23 cellular contexts compared by ENCODE assay signal in genomic region chr13:22765566-22765965, GRCh38.
DNase-seq lines count a peak whose midpoint lies in the region; ATAC-seq, FAIRE-seq and TF ChIP-seq lines count a peak whose summit lies in the region.
"Had no signal": no experiment of that assay in that cellular context is flagged by ENCODE, and none has a peak within 500 bp of the region (broad histone marks: within the 10 kb centered on the region; RNA-seq: fewer than 3 reads in every experiment).

No MANE protein-coding gene starts in this region.

- no peak overlapping the region for H3K4ac ChIP-seq in H9 (ENCODE audit: low read depth, low read length)

- H3T11ph ChIP-seq in H9 (ENCODE audit: low read length), result no peak overlapping the region

- H2BK20ac ChIP-seq in H9 (ENCODE audit: low read depth, low read length, poor library complexity, severe bottlenecking), result no peak overlapping the region

- H3K4me3 Mint-ChIP-seq in H9, result no peak overlapping the region
- H3K4me3 Mint-ChIP-seq in neural progenitor cell, result no peak overlapping the region
- H3K4me3 Mint-ChIP-seq: B cell; CD4-positive, CD25-positive, alpha-beta regulatory T cell; CD8-positive, alpha-beta T cell; GM23338; HFFc6 had no signal

- no peak overlapping the region for H4K8ac ChIP-seq in H9 (replicated peaks; ENCODE audit: insufficient read length, low read depth, low read length)

- H3K27me3 ChIP-seq in H9 (ENCODE audit: insufficient read depth, low read length) (no peaks in the 10 kb centered on the region), K562 (ENCODE audit: control insufficient read depth in 2 of 2, insufficient read depth in 2 of 2, low read length in 2 of 2) (peaks cover 0 to under 1% of the 10 kb centered on the region in 2 experiments; a peak in 1 of 5 replicates), neural progenitor cell (no peaks in the 10 kb centered on the region)
- H3K27me3 ChIP-seq: BLaER1 had no signal

- H3K56ac ChIP-seq in H9 (ENCODE audit: insufficient read length, low read depth, low read length), result no peak overlapping the region

- H3K23me2 ChIP-seq in H9 (ENCODE audit: insufficient read length, low read depth, low read length, poor library complexity, severe bottlenecking), result no peaks in the 10 kb centered on the region

- no TSS peak for BruUV-seq in K562 (replicated peaks; lab: Mats Ljungman, UMichigan)

- H3K18ac ChIP-seq in H9 (ENCODE audit: insufficient read length, low read depth, low read length), result no peak overlapping the region

- H3K4me2 ChIP-seq in H9 (ENCODE audit: insufficient read depth, insufficient read length, low read length) (no peak overlapping the region), K562 (ENCODE audit: insufficient read depth, low read length) (no peak overlapping the region), neural progenitor cell (no peak overlapping the region)
- H3K4me2 ChIP-seq: BLaER1, GM23338 had no signal

- no peak overlapping the region for H3K23ac ChIP-seq in H9 (ENCODE audit: insufficient read length, low read depth, low read length)

- no peak for TF ChIP-seq EP300 in K562 (IDR thresholded peaks at IDR 0.05; ENCODE audit: low read length)

- no peak for ATAC-seq in K562
- no peak for ATAC-seq in GM21367 (IDR thresholded peaks at IDR 0.05; ENCODE audit: unreplicated experiment)
- ATAC-seq in GM18511 (IDR thresholded peaks at IDR 0.05; ENCODE audit: unreplicated experiment), result no peak
- ATAC-seq: CD8-positive, alpha-beta T cell; GM23338 had no signal

- no peak overlapping the region for H2AK5ac ChIP-seq in H9 (ENCODE audit: insufficient read length, low read length)

- TF ChIP-seq RAD21 in K562 (CRISPR knock-in tag; conservative IDR thresholded peaks at IDR 0.05 in 1 of 2, IDR thresholded peaks at IDR 0.05 in 1 of 2), result no peak

- H3K9ac ChIP-seq in H9 (ENCODE audit: extremely low read depth, insufficient read length, low read length) (no peak overlapping the region), K562 (ENCODE audit: insufficient read depth in 1 of 2, low read depth in 2 of 2, low read length in 2 of 2) (no peak overlapping the region), neural progenitor cell (no peak overlapping the region)
- H3K9ac ChIP-seq: BLaER1 had no signal

- DNase-seq in NCI-H82 (lab: John Stamatoyannopoulos, UW) (peak; percentile 15), NCI-H82 treated with DMSO at 0.1 percent for 48 hours (lab: John Stamatoyannopoulos, UW; ENCODE audit: unreplicated experiment) (no peak), H9 (no peak), K562 (ENCODE audit: extremely low read depth in 1 of 4, low spot score in 3 of 4) (no peak), neural progenitor cell (ENCODE audit: low spot score) (no peak), NCI-H2081 (lab: John Stamatoyannopoulos, UW) (no peak)
- DNase-seq: Caco-2; CD4-positive, CD25-positive, alpha-beta regulatory T cell; CD8-positive, alpha-beta T cell; DMS153; DND-41; HFFc6 had no signal

- H3K27me3 Mint-ChIP-seq in H9 (ENCODE audit: low read depth) (no peaks in the 10 kb centered on the region), neural progenitor cell (ENCODE audit: insufficient read depth, low read depth) (no peaks in the 10 kb centered on the region)
- H3K27me3 Mint-ChIP-seq: B cell; CD4-positive, CD25-positive, alpha-beta regulatory T cell had no signal

- no peaks in the 10 kb centered on the region for H3K79me1 ChIP-seq in H9 (ENCODE audit: insufficient read depth, low read depth, low read length, poor library complexity, severe bottlenecking)

- no peaks in the 10 kb centered on the region for H3K9me3 Mint-ChIP-seq in H9
- H3K9me3 Mint-ChIP-seq in neural progenitor cell, result no peaks in the 10 kb centered on the region
- H3K9me3 Mint-ChIP-seq: CD4-positive, CD25-positive, alpha-beta regulatory T cell; CD8-positive, alpha-beta T cell; GM23338 had no signal

- no peak overlapping the region for H2BK5ac ChIP-seq in H9 (ENCODE audit: insufficient read length, low read length)

- H3K27ac ChIP-seq in H9 (ENCODE audit: insufficient read length, low read depth, low read length) (no peak overlapping the region), K562 (ENCODE audit: extremely low read depth, low read depth, low read length) (no peak overlapping the region), neural progenitor cell (no peak overlapping the region)
- H3K27ac ChIP-seq: 22Rv1, BLaER1, C4-2B had no signal

- no peak for FAIRE-seq in K562 (lab: Jason Lieb, UNC)
- FAIRE-seq: G401.6, GM12892, GM19239 had no signal

- CTCF ChIA-PET in K562 (lab: Yijun Ruan, JAX; ENCODE audit: low intra/inter-chr PET ratio), result no interaction called here

- H4K91ac ChIP-seq in H9 (ENCODE audit: insufficient read length, low read depth, low read length), result no peak overlapping the region

- H2BK120ac ChIP-seq in H9 (ENCODE audit: low read depth, low read length, poor library complexity, severe bottlenecking), result no peak overlapping the region

- H3K27ac Mint-ChIP-seq in H9 (no peak overlapping the region), neural progenitor cell (no peak overlapping the region)
- H3K27ac Mint-ChIP-seq: B cell; CD4-positive, CD25-positive, alpha-beta regulatory T cell; CD8-positive, alpha-beta T cell; GM23338; HFFc6 had no signal

- no peak overlapping the region for H2BK12ac ChIP-seq in H9 (ENCODE audit: insufficient read length, low read depth, low read length)

- H3K4me1 Mint-ChIP-seq in H9 (no peaks in the 10 kb centered on the region), neural progenitor cell (no peaks in the 10 kb centered on the region)
- H3K4me1 Mint-ChIP-seq: B cell; CD4-positive, CD25-positive, alpha-beta regulatory T cell; GM23338 had no signal

- no peaks in the 10 kb centered on the region for H3K36me3 Mint-ChIP-seq in H9 (ENCODE audit: insufficient read depth in 1 of 3, low read depth in 3 of 3)
- H3K36me3 Mint-ChIP-seq in neural progenitor cell, result no peaks in the 10 kb centered on the region
- H3K36me3 Mint-ChIP-seq: CD4-positive, CD25-positive, alpha-beta regulatory T cell; CD8-positive, alpha-beta T cell had no signal

- no peak for TF ChIP-seq CTCF in H9 (conservative IDR thresholded peaks at IDR 0.05)
- TF ChIP-seq CTCF in K562 (IDR thresholded peaks at IDR 0.05 in 2 of 3, conservative IDR thresholded peaks at IDR 0.05 in 1 of 3; ENCODE audit: insufficient read depth in 2 of 3, low read depth in 1 of 3, low read length in 3 of 3), result no peak
- TF ChIP-seq CTCF in neural progenitor cell (IDR thresholded peaks at IDR 0.05), result no peak

- H3K36me3 ChIP-seq in K562 (ENCODE audit: control insufficient read depth, insufficient read depth, low read length) (no peaks in the 10 kb centered on the region), neural progenitor cell (no peaks in the 10 kb centered on the region)
- H3K36me3 ChIP-seq: BLaER1, HAP-1 had no signal

- in situ Hi-C loops in K562 (cut with MboI), result no loop called here

- H4K20me1 ChIP-seq in H9 (ENCODE audit: control insufficient read depth, insufficient read depth, insufficient read length), result no peaks in the 10 kb centered on the region
- no peaks in the 10 kb centered on the region for H4K20me1 ChIP-seq in K562 (replicated peaks; ENCODE audit: control insufficient read depth, insufficient read depth, low read length)
- H4K20me1 ChIP-seq in neural progenitor cell (ENCODE audit: low read depth), result no peaks in the 10 kb centered on the region
- H4K20me1 ChIP-seq: BLaER1 had no signal

- no peak for TF ChIP-seq POLR2A in K562 (conservative IDR thresholded peaks at IDR 0.05)

- no peak overlapping the region for H4K5ac ChIP-seq in H9 (ENCODE audit: insufficient read length, low read depth, low read length)

- H3K79me2 ChIP-seq in H9 (ENCODE audit: insufficient read depth, low read length) (no peaks in the 10 kb centered on the region), K562 (ENCODE audit: control insufficient read depth, insufficient read depth, low read length) (no peaks in the 10 kb centered on the region), neural progenitor cell (ENCODE audit: low read depth) (no peaks in the 10 kb centered on the region)

- no peak overlapping the region for H2BK15ac ChIP-seq in H9 (ENCODE audit: low read depth, low read length)

- WGBS in H9 (ENCODE audit: extremely low coverage, insufficient read length, low lambda C conversion rate), result no CpG with 5 or more reads among the region's 2 CpGs
- 0% methylated on average over 2 of the region's 2 CpGs for WGBS in K562 (ENCODE audit: insufficient coverage, low coverage, missing lambda C conversion rate)

- no peaks in the 10 kb centered on the region for H3K9me1 ChIP-seq in K562 (ENCODE audit: control insufficient read depth, insufficient read depth, low read length)

- no peaks in the 10 kb centered on the region for H3F3A ChIP-seq in neural progenitor cell (ENCODE audit: low read depth)

- H3K4me3 ChIP-seq in K562, result no peak overlapping the region
- no peak overlapping the region for H3K4me3 ChIP-seq in neural progenitor cell
- H3K4me3 ChIP-seq: BLaER1, GM23338, HAP-1 had no signal

- H3K9me3 ChIP-seq in H9 (ENCODE audit: control insufficient read depth, low read depth, low read length) (no peaks in the 10 kb centered on the region), K562 (replicated peaks; ENCODE audit: control insufficient read depth, insufficient read depth, low read depth, low read length) (no peaks in the 10 kb centered on the region), neural progenitor cell (ENCODE audit: low read depth) (no peaks in the 10 kb centered on the region)
- H3K9me3 ChIP-seq: Caco-2, HAP-1 had no signal

- no peaks in the 10 kb centered on the region for H3K4me1 ChIP-seq in H9 (ENCODE audit: insufficient read depth, low read length)
- H3K4me1 ChIP-seq in K562 (replicated peaks in 1 of 2; ENCODE audit: control insufficient read depth in 2 of 2, insufficient read depth in 2 of 2, low read length in 2 of 2), result no peaks in the 10 kb centered on the region
- no peaks in the 10 kb centered on the region for H3K4me1 ChIP-seq in neural progenitor cell
- H3K4me1 ChIP-seq: HAP-1 had no signal

- H3K14ac ChIP-seq in H9 (ENCODE audit: insufficient read depth, low read length), result no peak overlapping the region

- intact Hi-C loops in K562 (cut with micrococcal nuclease), result no loop called here

- POLR2A ChIA-PET in K562 (lab: Yijun Ruan, JAX), result no interaction called here

- H2AFZ ChIP-seq in H9 (ENCODE audit: low read length) (peak overlapping the region; percentile 22), K562 (ENCODE audit: low read depth, low read length) (no peak overlapping the region), neural progenitor cell (replicated peaks) (peak overlapping the region; percentile 14)
- H2AFZ ChIP-seq: GM23338 had no signal

TF ChIP-seq in K562, 482 proteins besides CTCF, POLR2A, EP300 and RAD21:
- TF ChIP-seq CEBPG (CRISPR knock-in tag; IDR thresholded peaks at IDR 0.05) (no peak), CEBPG (tag; conservative IDR thresholded peaks at IDR 0.05 in 1 of 2, IDR thresholded peaks at IDR 0.05 in 1 of 2) (peak in 1 of 2 experiments; percentile 32; a peak in 1 of 4 replicates), CEBPB (tag; IDR thresholded peaks at IDR 0.05) (0 out of 2 replicates have a peak, but pooled peaks have one; percentile 30), ZZZ3 (IDR thresholded peaks at IDR 0.05) (no peak)
